Comparison of ENCODE assay signal across 8 cellular contexts in genomic region chr1:156500847-156501686, GRCh38. TPM values are rescaled to one million over a fixed set of nuclear protein-coding genes. Genes with fewer than 3 reads are reported as not detected.
A peak's percentile ranks its signal among the peaks of the same experiment; 100 is the strongest.
DNase-seq lines count a peak whose midpoint lies in the region; ATAC-seq and TF ChIP-seq lines count a peak whose summit lies in the region.

No MANE protein-coding gene starts in this region.

- H3K4me1 Mint-ChIP-seq in activated naive CD8-positive, alpha-beta T cell (ENCODE audit: low read depth): peaks cover 73% of the 10 kb centered on the region
- peaks cover 48% of the 10 kb centered on the region for H3K4me1 Mint-ChIP-seq in glutamatergic neuron (ENCODE audit: low read depth, unreplicated experiment)

- H3K27ac Mint-ChIP-seq in activated naive CD8-positive, alpha-beta T cell: peak overlapping the region; percentile 99
- H3K27ac Mint-ChIP-seq in glutamatergic neuron (ENCODE audit: unreplicated experiment): peak overlapping the region; percentile 85

- no peaks in the 10 kb centered on the region for H3K27me3 Mint-ChIP-seq in activated naive CD8-positive, alpha-beta T cell
- H3K27me3 Mint-ChIP-seq in glutamatergic neuron (ENCODE audit: unreplicated experiment): peaks cover 27% of the 10 kb centered on the region

- TF ChIP-seq POLR2A in ovary (IDR thresholded peaks at IDR 0.05) (peak; percentile 96), thyroid gland (IDR thresholded peaks at IDR 0.05) (peak; percentile 75 to 95)

- H3K27ac ChIP-seq in ovary (peak overlapping the region; percentile 99 to 100), thyroid gland (peak overlapping the region; percentile 99 to 100 (median 100))

- H3K9me3 ChIP-seq in ovary: no peaks in the 10 kb centered on the region
- no peaks in the 10 kb centered on the region for H3K9me3 ChIP-seq in thyroid gland

- TF ChIP-seq CTCF in GM10266 (IDR thresholded peaks at IDR 0.05; ENCODE audit: control insufficient read depth, insufficient read depth, low read depth, missing control alignments) (peak; percentile 76), glutamatergic neuron (IDR thresholded peaks at IDR 0.05; ENCODE audit: partially characterized antibody, unreplicated experiment) (peak; percentile 33), ovary (IDR thresholded peaks at IDR 0.05) (peak; percentile 43 to 56 (median 52)), thyroid gland (IDR thresholded peaks at IDR 0.05) (peak; percentile 11 to 47 (median 36))

- peak overlapping the region; percentile 88 for H3K4me3 Mint-ChIP-seq in activated naive CD8-positive, alpha-beta T cell
- H3K4me3 Mint-ChIP-seq in glutamatergic neuron (ENCODE audit: unreplicated experiment): peak overlapping the region; percentile 82

- ATAC-seq in HG02623 (IDR thresholded peaks at IDR 0.05; ENCODE audit: unreplicated experiment) (peak; percentile 49), SK-N-SH treated with all-trans-retinoic acid at 6 μM for 48 hours (peak; percentile 71)

- H3K27me3 ChIP-seq in ovary: no peaks in the 10 kb centered on the region
- no peaks in the 10 kb centered on the region for H3K27me3 ChIP-seq in thyroid gland

- no peak for TF ChIP-seq EP300 in ovary (IDR thresholded peaks at IDR 0.05)

- intact Hi-C loops in ovary (cut with DNase I): loop anchor here in 1 of 4 donors (2.0 kb wide), 1 partner anchor 44 kb away; no protein-coding TSS in a partner anchor
- intact Hi-C loops in thyroid gland (cut with DNase I): no loop called here

- no peaks in the 10 kb centered on the region for H3K9me3 Mint-ChIP-seq in activated naive CD8-positive, alpha-beta T cell (ENCODE audit: low read depth)
- H3K9me3 Mint-ChIP-seq in glutamatergic neuron (ENCODE audit: unreplicated experiment): peaks cover 25% of the 10 kb centered on the region

- H3K4me1 ChIP-seq in ovary (ENCODE audit: insufficient read depth) (peaks cover 45% of the 10 kb centered on the region), thyroid gland (peaks cover 66 to 67% of the 10 kb centered on the region in 2 donors)

- no peaks in the 10 kb centered on the region for H3K36me3 ChIP-seq in ovary
- H3K36me3 ChIP-seq in thyroid gland: no peaks in the 10 kb centered on the region

- H3K36me3 Mint-ChIP-seq in activated naive CD8-positive, alpha-beta T cell: no peaks in the 10 kb centered on the region
- H3K36me3 Mint-ChIP-seq in glutamatergic neuron (ENCODE audit: unreplicated experiment): no peaks in the 10 kb centered on the region

- 0 to 1% (median 0%) methylated on average over 43 to 59 of the region's 59 CpGs for WGBS in ovary, 3 donors
- WGBS in thyroid gland, 2 donors: 0% methylated on average over 19 to 31 of the region's 59 CpGs

- peak overlapping the region; percentile 76 for H3K4me3 ChIP-seq in ovary
- H3K4me3 ChIP-seq in thyroid gland (replicated peaks in 1 of 3): peak overlapping the region; percentile 11 to 98 (median 38)

- DNase-seq in GM10266 (ENCODE audit: extremely low spot score) (peak; percentile 98), NCI-H1092 treated with DMSO at 0.1 percent for 48 hours (lab: John Stamatoyannopoulos, UW) (peak; percentile 92), glutamatergic neuron (peak; percentile 96), ovary (peak; percentile 94 to 97 (median 97)), thyroid gland (peak; percentile 95 to 96)

TF ChIP-seq in SK-N-SH treated with all-trans-retinoic acid at 6 μM for 48 hours, 23 proteins besides CTCF, POLR2A, EP300 and RAD21:
- TF ChIP-seq OSR1 (CRISPR knock-in tag; IDR thresholded peaks at IDR 0.05): 0 out of 2 replicates have a peak, but pooled peaks have one; percentile 47
- peak; percentile 68; the same call in 1 of the 2 replicates for TF ChIP-seq ZFP3 (CRISPR knock-in tag; IDR thresholded peaks at IDR 0.05)
- TF ChIP-seq TOX (CRISPR knock-in tag; IDR thresholded peaks at IDR 0.05; ENCODE audit: borderline replicate concordance): no peak
- TF ChIP-seq ESRRG (CRISPR knock-in tag; IDR thresholded peaks at IDR 0.05): no peak
- peak; percentile 91; the same call in 1 of the 2 replicates for TF ChIP-seq POU6F1 (CRISPR knock-in tag; IDR thresholded peaks at IDR 0.05; ENCODE audit: borderline replicate concordance, low read depth)
- TF ChIP-seq, protein P1, sequence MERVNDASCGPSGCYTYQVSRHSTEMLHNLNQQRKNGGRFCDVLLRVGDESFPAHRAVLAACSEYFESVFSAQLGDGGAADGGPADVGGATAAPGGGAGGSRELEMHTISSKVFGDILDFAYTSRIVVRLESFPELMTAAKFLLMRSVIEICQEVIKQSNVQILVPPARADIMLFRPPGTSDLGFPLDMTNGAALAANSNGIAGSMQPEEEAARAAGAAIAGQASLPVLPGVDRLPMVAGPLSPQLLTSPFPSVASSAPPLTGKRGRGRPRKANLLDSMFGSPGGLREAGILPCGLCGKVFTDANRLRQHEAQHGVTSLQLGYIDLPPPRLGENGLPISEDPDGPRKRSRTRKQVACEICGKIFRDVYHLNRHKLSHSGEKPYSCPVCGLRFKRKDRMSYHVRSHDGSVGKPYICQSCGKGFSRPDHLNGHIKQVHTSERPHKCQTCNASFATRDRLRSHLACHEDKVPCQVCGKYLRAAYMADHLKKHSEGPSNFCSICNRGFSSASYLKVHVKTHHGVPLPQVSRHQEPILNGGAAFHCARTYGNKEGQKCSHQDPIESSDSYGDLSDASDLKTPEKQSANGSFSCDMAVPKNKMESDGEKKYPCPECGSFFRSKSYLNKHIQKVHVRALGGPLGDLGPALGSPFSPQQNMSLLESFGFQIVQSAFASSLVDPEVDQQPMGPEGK (CRISPR knock-in tag; IDR thresholded peaks at IDR 0.05; ENCODE audit: borderline replicate concordance): peak; percentile 82
TF ChIP-seq in SK-N-SH treated with all-trans-retinoic acid at 6 μM for 48 hours: peak in this region for 4.

RNA-seq across cellular contexts. Expression of gene MEF2D, which starts 0.5 kb away (rescaled TPM):
- total RNA-seq in glutamatergic neuron (ENCODE audit: unreplicated experiment) (50.0 TPM), ovary (10 to 100 TPM; 30.0 to 96.6 (median 64.0) TPM), thyroid gland (10 to 100 TPM; 26.4 to 80.6 (median 32.0) TPM)
- 10 to 100 TPM; 33.0 to 40.1 TPM for polyA plus RNA-seq in ovary

Comparison
In these comparisons a context has a peak if more than half of its experiments do, and no peak if none do; other contexts are left out.
1. Peak in every context shown above with its lines: DNase-seq, ATAC-seq, H3K4me3 ChIP-seq and H3K27ac ChIP-seq.